ENCODE assay signal across 8 cellular contexts in genomic region chr3:111859974-111860859, GRCh38. TPM values are rescaled to one million over a fixed set of nuclear protein-coding genes. Genes with fewer than 3 reads are reported as not detected.
DNase-seq lines count a peak whose midpoint lies in the region; ATAC-seq and TF ChIP-seq lines count a peak whose summit lies in the region.

No MANE protein-coding gene starts in this region.

- H3K4me3 ChIP-seq in HUES6 (ENCODE audit: low read depth, low read length) = peak overlapping the region; percentile 94
- peak overlapping the region; percentile 64 to 74 (median 68) for H3K4me3 ChIP-seq in Peyer's patch
- peak overlapping the region; percentile 76 for H3K4me3 ChIP-seq in fibroblast of the aortic adventitia (ENCODE audit: low read depth, low read length)
- H3K4me3 ChIP-seq in subcutaneous abdominal adipose tissue (ENCODE audit: low read depth in 1 of 5, low read length in 5 of 5) = peak overlapping the region; percentile 88 to 99 (median 94)

- peak; percentile 96 for ATAC-seq in GM21528 (IDR thresholded peaks at IDR 0.05; ENCODE audit: low FRiP score, unreplicated experiment)
- ATAC-seq in activated T-helper 17 cell treated with anti-CD3 and anti-CD28 coated beads, Interleukin-2, amount 50 U/mL, for 72 hours (replicated peaks) = peak; percentile 81

- DNase-seq in DMS53 treated with DMSO at 0.1 percent for 48 hours (lab: John Stamatoyannopoulos, UW; ENCODE audit: unreplicated experiment) (peak; percentile 45), Peyer's patch (peak; percentile 62 to 89 (median 70)), fibroblast of the aortic adventitia (ENCODE audit: low read depth) (peak; percentile 92)

- peak overlapping the region; percentile 69 for H3K27ac Mint-ChIP-seq in activated T-helper 17 cell treated with anti-CD3 and anti-CD28 coated beads, Interleukin-2, amount 50 U/mL, for 72 hours
- peak overlapping the region; percentile 91 to 93 (median 92) for H3K27ac Mint-ChIP-seq in nephron

- H3K4me3 Mint-ChIP-seq in activated T-helper 17 cell treated with anti-CD3 and anti-CD28 coated beads, Interleukin-2, amount 50 U/mL, for 72 hours = peak overlapping the region; percentile 91
- H3K4me3 Mint-ChIP-seq in nephron = peak overlapping the region; percentile 97 to 99 (median 97)

- peak overlapping the region; percentile 99 for H3K9ac ChIP-seq in HUES6 (ENCODE audit: low read length)
- H3K9ac ChIP-seq in subcutaneous abdominal adipose tissue (ENCODE audit: low read length in 5 of 5) = peak overlapping the region; percentile 83 to 98 (median 95)

- no peaks in the 10 kb centered on the region for H3K9me3 Mint-ChIP-seq in activated T-helper 17 cell treated with anti-CD3 and anti-CD28 coated beads, Interleukin-2, amount 50 U/mL, for 72 hours
- H3K9me3 Mint-ChIP-seq in nephron = no peaks in the 10 kb centered on the region

- H3K27ac ChIP-seq in HUES6 (ENCODE audit: low read depth, low read length) (peak overlapping the region; percentile 97; the same call in 1 of the 2 replicates), Peyer's patch (peak overlapping the region; percentile 73 to 96 (median 88)), subcutaneous abdominal adipose tissue (ENCODE audit: low read depth, low read length) (peak overlapping the region; percentile 96)

- H3K4me1 Mint-ChIP-seq in activated T-helper 17 cell treated with anti-CD3 and anti-CD28 coated beads, Interleukin-2, amount 50 U/mL, for 72 hours = peaks cover 10% of the 10 kb centered on the region
- peaks cover 48% of the 10 kb centered on the region for H3K4me1 Mint-ChIP-seq in nephron

- no peaks in the 10 kb centered on the region for H3K9me3 ChIP-seq in HUES6 (ENCODE audit: control insufficient read depth, insufficient read depth, low read depth, low read length)
- no peaks in the 10 kb centered on the region for H3K9me3 ChIP-seq in Peyer's patch
- H3K9me3 ChIP-seq in subcutaneous abdominal adipose tissue (ENCODE audit: control insufficient read depth in 5 of 5, low read length in 5 of 5) = no peaks in the 10 kb centered on the region

- peaks cover 47% of the 10 kb centered on the region for H3K4me1 ChIP-seq in HUES6 (ENCODE audit: control insufficient read depth, insufficient read depth, low read length)
- H3K4me1 ChIP-seq in Peyer's patch = peaks cover 0 to 11% (median 0%) of the 10 kb centered on the region in 4 donors
- peaks cover 0 to 64% (median 55%) of the 10 kb centered on the region in 5 donors for H3K4me1 ChIP-seq in subcutaneous abdominal adipose tissue (ENCODE audit: control insufficient read depth in 5 of 5, insufficient read depth in 5 of 5, low read length in 5 of 5)

- H3K27me3 ChIP-seq in HUES6 (ENCODE audit: control insufficient read depth, insufficient read depth, low read length) (peaks cover 16% of the 10 kb centered on the region; the same call in 1 of the 2 replicates), Peyer's patch (no peaks in the 10 kb centered on the region), subcutaneous abdominal adipose tissue (ENCODE audit: control insufficient read depth in 5 of 5, insufficient read depth in 4 of 5, low read length in 5 of 5) (no peaks in the 10 kb centered on the region)

- no peaks in the 10 kb centered on the region for H3K27me3 Mint-ChIP-seq in activated T-helper 17 cell treated with anti-CD3 and anti-CD28 coated beads, Interleukin-2, amount 50 U/mL, for 72 hours
- no peaks in the 10 kb centered on the region for H3K27me3 Mint-ChIP-seq in nephron (ENCODE audit: low read depth)

- H3K36me3 ChIP-seq in HUES6 (ENCODE audit: control insufficient read depth, insufficient read depth, low read length) (no peaks in the 10 kb centered on the region), Peyer's patch (no peaks in the 10 kb centered on the region), subcutaneous abdominal adipose tissue (ENCODE audit: control insufficient read depth in 5 of 5, insufficient read depth in 5 of 5, low read length in 5 of 5) (no peaks in the 10 kb centered on the region)

- no peak for TF ChIP-seq POLR2A in Peyer's patch (IDR thresholded peaks at IDR 0.05)

- TF ChIP-seq CTCF in Peyer's patch (IDR thresholded peaks at IDR 0.05) = peak in 5 of 6 experiments; percentile 31 to 53 (median 35)
- TF ChIP-seq CTCF in fibroblast of the aortic adventitia (IDR thresholded peaks at IDR 0.05; ENCODE audit: insufficient read depth, low read length) = peak; percentile 70
- peak; percentile 47 to 56 (median 50) for TF ChIP-seq CTCF in nephron (IDR thresholded peaks at IDR 0.05; ENCODE audit: unreplicated experiment in 3 of 3)

- H3K36me3 Mint-ChIP-seq in activated T-helper 17 cell treated with anti-CD3 and anti-CD28 coated beads, Interleukin-2, amount 50 U/mL, for 72 hours (ENCODE audit: low read depth) = no peaks in the 10 kb centered on the region
- H3K36me3 Mint-ChIP-seq in nephron (ENCODE audit: low read depth) = no peaks in the 10 kb centered on the region

RNA-seq across cellular contexts. Expression of gene PHLDB2, which starts 1.2 kb away (rescaled TPM):
- total RNA-seq in Peyer's patch (10 to 100 TPM in 3 of 4 donors, 1 to 10 TPM in 1; 6.0 to 66.0 (median 12.5) TPM), fibroblast of the aortic adventitia (ENCODE audit: low replicate concordance) (61.9 and 79.2 TPM in 2 replicates)
- total RNA-seq in activated T-helper 17 cell treated with anti-CD3 and anti-CD28 coated beads, Interleukin-2, amount 50 U/mL, for 72 hours = 1 to 10 TPM; 2.9 TPM

Comparison
In these comparisons a context has a peak if more than half of its experiments do, and no peak if none do; other contexts are left out.
1. Peak in every context shown above with its lines: DNase-seq, ATAC-seq, H3K4me3 ChIP-seq and H3K27ac ChIP-seq.